Comparison of ENCODE assay signal across 6 cellular contexts in the genomic region with DNA sequence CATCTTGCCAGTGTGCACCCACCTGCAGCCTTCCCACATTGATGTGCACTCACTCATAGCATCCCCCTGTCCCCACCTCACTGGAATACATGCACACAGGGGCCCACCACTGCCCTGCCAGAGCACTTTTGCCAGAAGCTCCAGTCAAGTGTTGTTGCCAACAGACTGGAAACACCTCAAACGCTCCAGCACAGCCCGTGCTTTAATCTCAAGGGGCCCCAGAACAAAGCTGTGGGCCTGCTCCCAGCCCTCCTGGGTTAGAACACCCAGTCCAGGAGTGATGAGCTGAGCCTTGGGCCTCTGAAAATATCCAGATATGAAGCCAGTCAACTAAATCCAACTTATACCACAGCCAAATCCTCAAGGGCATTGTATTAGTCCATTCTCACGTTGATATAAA.
"Had no signal": no experiment of that assay in that cellular context is flagged by ENCODE, and none has a peak within 500 bp of the region (broad histone marks: within the 10 kb centered on the region; RNA-seq: fewer than 3 reads in every experiment).

No MANE protein-coding gene starts in this region.

- H3K27ac ChIP-seq: GM23248, HL-60 had no signal

- H2AFZ ChIP-seq: GM23248 had no signal

- H3K4me3 ChIP-seq: GM23248 had no signal

- ATAC-seq: HepG2 had no signal

- H3K9ac ChIP-seq: GM23248 had no signal

- DNase-seq: GM23248, GOT3, H9, HCEC 1CT had no signal
